ENCODE assay signal across 14 cellular contexts in the genomic region with DNA sequence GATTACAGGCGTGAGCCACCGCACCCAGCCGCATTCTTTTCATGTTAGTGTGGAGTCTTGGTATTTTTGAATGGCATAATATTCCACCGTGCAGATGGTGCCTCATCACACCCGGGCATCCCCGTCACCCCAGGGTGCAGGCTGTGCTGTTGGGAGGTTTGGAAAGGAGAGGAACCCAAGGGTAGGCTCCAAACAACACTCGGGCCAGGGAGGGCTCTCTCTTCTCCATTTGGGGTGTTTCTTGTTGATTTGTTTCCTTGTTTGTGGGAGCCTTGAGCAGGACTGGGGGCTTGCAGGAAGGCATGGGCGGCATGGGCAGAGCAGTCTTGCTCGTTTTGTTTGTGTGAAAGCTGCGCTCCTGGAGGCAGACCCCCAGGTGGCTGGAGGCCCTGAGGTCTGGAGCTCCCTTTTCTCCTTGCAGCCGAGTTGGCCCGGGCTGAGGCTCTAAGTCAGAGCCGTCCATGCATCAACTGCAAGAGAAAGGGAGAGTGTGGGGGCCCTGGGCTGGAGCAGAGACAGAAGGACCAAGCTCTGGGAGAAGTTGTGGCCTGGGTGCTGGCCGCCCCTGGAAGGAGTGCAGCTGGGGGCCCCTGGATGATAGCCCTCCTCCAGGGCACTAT. TPM values are rescaled to one million over a fixed set of nuclear protein-coding genes. Genes with fewer than 3 reads are reported as not detected.
DNase-seq lines count a peak whose midpoint lies in the region; ATAC-seq and TF ChIP-seq lines count a peak whose summit lies in the region.
"Had no signal": no experiment of that assay in that cellular context is flagged by ENCODE, and none has a peak within 500 bp of the region (broad histone marks: within the 10 kb centered on the region; RNA-seq: fewer than 3 reads in every experiment).

No MANE protein-coding gene starts in this region.

- no peaks in the 10 kb centered on the region for H4K20me1 ChIP-seq in BLaER1

- in situ Hi-C loops in GM13976 (cut with MboI; ENCODE audit: low sequenced_read_pairs, unreplicated experiment): no loop called here

- H3K9me3 ChIP-seq in BLaER1: no peaks in the 10 kb centered on the region
- H3K9me3 ChIP-seq in prostate gland: no peaks in the 10 kb centered on the region
- H3K9me3 ChIP-seq: MG63, Peyer's patch had no signal

- H3K27ac ChIP-seq in BLaER1: peak overlapping the region; percentile 90
- H3K27ac ChIP-seq in cingulate gyrus (ENCODE audit: low read depth, low read length): peak overlapping the region; percentile 96
- no peak overlapping the region for H3K27ac ChIP-seq in prostate gland
- H3K27ac ChIP-seq: brain microvascular endothelial cell, Peyer's patch, VCaP had no signal

- TF ChIP-seq POLR2A in prostate gland (IDR thresholded peaks at IDR 0.05): no peak

- no peaks in the 10 kb centered on the region for H3K27me3 ChIP-seq in BLaER1
- no peaks in the 10 kb centered on the region for H3K27me3 ChIP-seq in prostate gland (replicated peaks; ENCODE audit: insufficient read depth)
- H3K27me3 ChIP-seq: MG63, Peyer's patch had no signal

- TF ChIP-seq CTCF in prostate gland (IDR thresholded peaks at IDR 0.05): no peak
- no peak for TF ChIP-seq CTCF in GM13976 (IDR thresholded peaks at IDR 0.05; ENCODE audit: borderline replicate concordance, control extremely low read depth, extremely low read depth, insufficient read depth, missing control alignments)

- H3K36me3 ChIP-seq in BLaER1 (no peaks in the 10 kb centered on the region), prostate gland (no peaks in the 10 kb centered on the region)
- H3K36me3 ChIP-seq: brain microvascular endothelial cell, MG63, Peyer's patch had no signal

- H3K4me3 ChIP-seq in BLaER1 (no peak overlapping the region), prostate gland (no peak overlapping the region)
- H3K4me3 ChIP-seq: MG63, Peyer's patch had no signal

- DNase-seq in ELR (ENCODE audit: low read depth) (peak; percentile 4), prostate gland (ENCODE audit: low spot score) (peak; percentile 3), GM13976 (ENCODE audit: low spot score) (no peak), SHP77 (lab: John Stamatoyannopoulos, UW) (no peak), NCI-H2029 treated with DMSO at 0.1 percent for 48 hours (lab: John Stamatoyannopoulos, UW) (no peak)
- DNase-seq: activated naive CD4-positive, alpha-beta T cell treated with anti-CD3 and anti-CD28 coated beads, Interleukin-2, amount 10 ng/mL, durations not matched to agents 7 days and 5 days; brain microvascular endothelial cell; MG63; NCI-H526 treated with DMSO at 0.1 percent for 48 hours had no signal

- ATAC-seq in GM21447 (IDR thresholded peaks at IDR 0.05; ENCODE audit: unreplicated experiment): no peak

- intact Hi-C loops in prostate gland (cut with DNase I): no loop called here

- H3K4me2 ChIP-seq in BLaER1: peak overlapping the region; percentile 81

- peak overlapping the region; percentile 78 for H3K9ac ChIP-seq in BLaER1

- peaks cover 78% of the 10 kb centered on the region for H3K4me1 ChIP-seq in BLaER1
- H3K4me1 ChIP-seq in prostate gland (replicated peaks): no peaks in the 10 kb centered on the region

- WGBS in prostate gland: over 99% methylated on average over 10 of the region's 14 CpGs

RNA-seq across cellular contexts. Expression of gene KLF13, which starts 26.9 kb away (rescaled TPM):
- total RNA-seq in prostate gland: 10 to 100 TPM; 16.6 to 56.5 TPM

Comparison
In these comparisons a context has a peak if more than half of its experiments do, and no peak if none do; other contexts are left out.
1. H3K27ac ChIP-seq: peak in BLaER1 (single experiment) and cingulate gyrus (single experiment); none in prostate gland (0 of 2).
2. DNase-seq: peak in ELR (single experiment) and prostate gland (single experiment); none in GM13976 (single experiment), SHP77 (0 of 2) and NCI-H2029 treated with DMSO at 0.1 percent for 48 hours (single experiment).